In genomic region chr14:24207104-24207543, GRCh38 we compare ENCODE assay signal across 26 cellular contexts. TPM values are rescaled to one million over a fixed set of nuclear protein-coding genes. Genes with fewer than 3 reads are reported as not detected.
DNase-seq lines count a peak whose midpoint lies in the region; ATAC-seq, FAIRE-seq and TF ChIP-seq lines count a peak whose summit lies in the region.
"Had no signal": no experiment of that assay in that cellular context is flagged by ENCODE, and none has a peak within 500 bp of the region (broad histone marks: within the 10 kb centered on the region; RNA-seq: fewer than 3 reads in every experiment).

No MANE protein-coding gene starts in this region.

- H3K4me1 Mint-ChIP-seq in activated naive CD4-positive, alpha-beta T cell treated with anti-CD3 and anti-CD28 coated beads, Interleukin-2, amount 10 ng/mL, durations not matched to agents 7 days and 5 days: peaks cover 34% of the 10 kb centered on the region
- peaks cover 32 to 36% of the 10 kb centered on the region in 2 donors for H3K4me1 Mint-ChIP-seq in effector memory CD8-positive, alpha-beta T cell (ENCODE audit: low read depth in 2 of 2)
- H3K4me1 Mint-ChIP-seq in stimulated activated effector memory CD8-positive, alpha-beta T cell treated with anti-CD3 and anti-CD28 coated beads, Interleukin-12 subunit alpha, Interleukin-12 subunit beta, amount 100 ng/mL, for 72 hours: peaks cover 52% of the 10 kb centered on the region

- peaks cover 9% of the 10 kb centered on the region; the same call in 1 of the 2 replicates for H3K79me2 ChIP-seq in OCI-LY7 (ENCODE audit: insufficient read depth, low read depth, low read length)

- H3K4me1 ChIP-seq in OCI-LY7 (ENCODE audit: insufficient read depth, low read length, poor library complexity, severe bottlenecking) (peaks cover 7% of the 10 kb centered on the region), foreskin keratinocyte (no peaks in the 10 kb centered on the region)

- POLR2A ChIA-PET in OCI-LY7 (lab: Charles Lee): interaction anchor here (0.7 kb wide), 1 partner anchor 39 kb away, joined by 3 read pairs; no protein-coding TSS in a partner anchor

- H3K4me3 ChIP-seq in OCI-LY7 (ENCODE audit: low read depth, low read length, poor library complexity, severe bottlenecking): no peak overlapping the region
- H3K4me3 ChIP-seq: body of pancreas, heart right ventricle, thoracic aorta had no signal

- peaks cover 95% of the 10 kb centered on the region for H3K36me3 ChIP-seq in OCI-LY7 (ENCODE audit: insufficient read depth, low read length)

- no peaks in the 10 kb centered on the region for H4K20me1 ChIP-seq in OCI-LY7 (ENCODE audit: insufficient read depth, low read length)

- peaks cover 11% of the 10 kb centered on the region for H3K9me3 Mint-ChIP-seq in activated naive CD4-positive, alpha-beta T cell treated with anti-CD3 and anti-CD28 coated beads, Interleukin-2, amount 10 ng/mL, durations not matched to agents 7 days and 5 days
- H3K9me3 Mint-ChIP-seq in effector memory CD8-positive, alpha-beta T cell: peaks cover 2 to 5% of the 10 kb centered on the region in 2 donors
- peaks cover 5% of the 10 kb centered on the region for H3K9me3 Mint-ChIP-seq in stimulated activated effector memory CD8-positive, alpha-beta T cell treated with anti-CD3 and anti-CD28 coated beads, Interleukin-12 subunit alpha, Interleukin-12 subunit beta, amount 100 ng/mL, for 72 hours

- ATAC-seq in effector memory CD8-positive, alpha-beta T cell (replicated peaks): peak; percentile 91
- ATAC-seq in stimulated activated effector memory CD8-positive, alpha-beta T cell treated with anti-CD3 and anti-CD28 coated beads, Interleukin-12 subunit alpha, Interleukin-12 subunit beta, amount 100 ng/mL, for 72 hours: peak; percentile 58
- ATAC-seq in foreskin keratinocyte: no peak
- ATAC-seq: body of pancreas, HCT116, WTC11 had no signal

- no peak for FAIRE-seq in RCC 7860 (lab: Jason Lieb, UNC)
- FAIRE-seq: small intestine had no signal

- H3K36me3 Mint-ChIP-seq in activated naive CD4-positive, alpha-beta T cell treated with anti-CD3 and anti-CD28 coated beads, Interleukin-2, amount 10 ng/mL, durations not matched to agents 7 days and 5 days: peaks cover 83% of the 10 kb centered on the region
- H3K36me3 Mint-ChIP-seq in effector memory CD8-positive, alpha-beta T cell (ENCODE audit: insufficient read depth): peaks cover 62% of the 10 kb centered on the region
- H3K36me3 Mint-ChIP-seq in stimulated activated effector memory CD8-positive, alpha-beta T cell treated with anti-CD3 and anti-CD28 coated beads, Interleukin-12 subunit alpha, Interleukin-12 subunit beta, amount 100 ng/mL, for 72 hours: peaks cover 100% of the 10 kb centered on the region

- TF ChIP-seq CTCF in OCI-LY7 (conservative IDR thresholded peaks at IDR 0.05; ENCODE audit: low read length): no peak
- TF ChIP-seq CTCF in foreskin keratinocyte (conservative IDR thresholded peaks at IDR 0.05): no peak

- CTCF ChIA-PET in activated naive CD4-positive, alpha-beta T cell treated with anti-CD3 and anti-CD28 coated beads, Interleukin-2, amount 10 ng/mL, durations not matched to agents 7 days and 5 days (lab: Charles Lee): interaction anchor here (1.1 to 1.3 kb wide), 3 partner anchors 8 to 101 kb away, joined by 3 read pairs; partner anchors contain the start of genes CIDEB and MDP1
- CTCF ChIA-PET in OCI-LY7 (lab: Charles Lee; ENCODE audit: unreplicated experiment): no interaction called here

- DNase-seq in activated naive CD4-positive, alpha-beta T cell treated with anti-CD3 and anti-CD28 coated beads, Interleukin-2, amount 10 ng/mL, durations not matched to agents 7 days and 5 days: no peak
- DNase-seq in activated naive CD4-positive, alpha-beta T cell treated with anti-CD3 and anti-CD28 coated beads, Interleukin-2, amount 50 U/mL, for 16 hours: no peak
- DNase-seq in OCI-LY7 (ENCODE audit: low spot score) (peak; percentile 24), midbrain (lab: John Stamatoyannopoulos, UW) (no peak), RCC 7860 (ENCODE audit: low spot score) (no peak), foreskin keratinocyte (no peak)
- DNase-seq in effector memory CD8-positive, alpha-beta T cell: peak in 2 of 3 experiments; percentile 20 to 23
- no peak for DNase-seq in stimulated activated effector memory CD8-positive, alpha-beta T cell treated with anti-CD3 and anti-CD28 coated beads, Interleukin-12 subunit alpha, Interleukin-12 subunit beta, amount 100 ng/mL, for 72 hours (ENCODE audit: low spot score in 2 of 2)
- DNase-seq: ACHN; activated T-cell treated with anti-CD3 and anti-CD28 coated beads, Interleukin-2, amount 50 U/mL, for 48 hours; C1 segment of cervical spinal cord; effector CD4-positive, alpha-beta T cell; erythroblast; heart right ventricle; IMR-90; NCI-H2081; NCI-H226; NCI-H774; occipital lobe; small intestine; stimulated activated naive CD4-positive, alpha-beta T cell had no signal

- no peak overlapping the region for H2AFZ ChIP-seq in OCI-LY7 (ENCODE audit: low read length)

- no peaks in the 10 kb centered on the region for H3K27me3 Mint-ChIP-seq in activated naive CD4-positive, alpha-beta T cell treated with anti-CD3 and anti-CD28 coated beads, Interleukin-2, amount 10 ng/mL, durations not matched to agents 7 days and 5 days
- no peaks in the 10 kb centered on the region for H3K27me3 Mint-ChIP-seq in effector memory CD8-positive, alpha-beta T cell

- no peak overlapping the region for H3K4me3 Mint-ChIP-seq in activated naive CD4-positive, alpha-beta T cell treated with anti-CD3 and anti-CD28 coated beads, Interleukin-2, amount 10 ng/mL, durations not matched to agents 7 days and 5 days
- peak overlapping the region; percentile 22 to 46 for H3K4me3 Mint-ChIP-seq in effector memory CD8-positive, alpha-beta T cell
- no peak overlapping the region for H3K4me3 Mint-ChIP-seq in stimulated activated effector memory CD8-positive, alpha-beta T cell treated with anti-CD3 and anti-CD28 coated beads, Interleukin-12 subunit alpha, Interleukin-12 subunit beta, amount 100 ng/mL, for 72 hours
- H3K4me3 Mint-ChIP-seq: WTC11 had no signal

- H3K4me2 ChIP-seq in OCI-LY7 (ENCODE audit: low read length): no peak overlapping the region

- peaks cover 4% of the 10 kb centered on the region; the same call in 1 of the 2 replicates for H3K9me3 ChIP-seq in OCI-LY7 (ENCODE audit: low read length)
- H3K9me3 ChIP-seq: body of pancreas, heart right ventricle, thoracic aorta had no signal

- intact Hi-C loops in OCI-LY7 (cut with micrococcal nuclease; ENCODE audit: unreplicated experiment): no loop called here

- H3K27ac Mint-ChIP-seq in activated naive CD4-positive, alpha-beta T cell treated with anti-CD3 and anti-CD28 coated beads, Interleukin-2, amount 10 ng/mL, durations not matched to agents 7 days and 5 days: peak overlapping the region; percentile 58
- H3K27ac Mint-ChIP-seq in effector memory CD8-positive, alpha-beta T cell: peak overlapping the region; percentile 93 to 95
- peak overlapping the region; percentile 69 for H3K27ac Mint-ChIP-seq in stimulated activated effector memory CD8-positive, alpha-beta T cell treated with anti-CD3 and anti-CD28 coated beads, Interleukin-12 subunit alpha, Interleukin-12 subunit beta, amount 100 ng/mL, for 72 hours
- H3K27ac Mint-ChIP-seq: WTC11 had no signal

- no peaks in the 10 kb centered on the region for H3K27me3 ChIP-seq in foreskin keratinocyte
- H3K27me3 ChIP-seq: body of pancreas, heart right ventricle had no signal

- H3K27ac ChIP-seq in OCI-LY7 (ENCODE audit: low read depth, low read length, poor library complexity, severe bottlenecking): no peak overlapping the region
- no peak overlapping the region for H3K27ac ChIP-seq in foreskin keratinocyte
- H3K27ac ChIP-seq: body of pancreas, heart right ventricle, thoracic aorta had no signal

- no peaks in the 10 kb centered on the region for H3K9me2 ChIP-seq in OCI-LY7 (ENCODE audit: insufficient read depth, low read length)

- BruUV-seq in OCI-LY7 (replicated peaks; lab: Mats Ljungman, UMichigan): no TSS peak

RNA-seq across cellular contexts. Expression of gene TSSK4, which starts 1.6 kb away (rescaled TPM):
- total RNA-seq in OCI-LY7 (2014; rRNA removed; shearing (Covaris generic)): not detected in 2 replicates
- total RNA-seq in OCI-LY7 (2022) (1.1 and 1.5 TPM in 2 replicates), foreskin keratinocyte (not detected in 2 replicates)
- not detected in 2 replicates for polyA plus RNA-seq in foreskin keratinocyte
- total RNA-seq: IMR-90, M059J, occipital lobe, thoracic aorta had no signal
- polyA plus RNA-seq: IMR-90 had no signal

RNA-seq across cellular contexts. Expression of gene CHMP4A, which starts 6.2 kb away (rescaled TPM):
- 48.5 and 65.7 TPM in 2 replicates for total RNA-seq in OCI-LY7 (2014; rRNA removed; shearing (Covaris generic))
- total RNA-seq in OCI-LY7 (2022) (67.6 and 72.9 TPM in 2 replicates), foreskin keratinocyte (43.7 and 51.5 TPM in 2 replicates)
- 92.5 and 94.6 TPM in 2 replicates for polyA plus RNA-seq in foreskin keratinocyte

RNA-seq across cellular contexts. Expression of gene MDP1, which starts 8.7 kb away (rescaled TPM):
- total RNA-seq in OCI-LY7 (2014; rRNA removed; shearing (Covaris generic)): 21.5 and 23.2 TPM in 2 replicates
- 26.6 and 30.9 TPM in 2 replicates for total RNA-seq in OCI-LY7 (2022)
- 7.8 and 11.0 TPM in 2 replicates for total RNA-seq in foreskin keratinocyte
- 11.6 and 14.1 TPM in 2 replicates for polyA plus RNA-seq in foreskin keratinocyte

RNA-seq across cellular contexts. Expression of gene TM9SF1, which starts 11.9 kb away (rescaled TPM):
- total RNA-seq in OCI-LY7 (2014; rRNA removed; shearing (Covaris generic)): 23.4 and 31.3 TPM in 2 replicates
- total RNA-seq in OCI-LY7 (2022) (23.1 and 27.8 TPM in 2 replicates), foreskin keratinocyte (53.0 and 54.6 TPM in 2 replicates)
- polyA plus RNA-seq in foreskin keratinocyte: 41.8 and 42.5 TPM in 2 replicates

RNA-seq across cellular contexts. Expression of gene IPO4, which starts 18.5 kb away (rescaled TPM):
- 48.4 and 59.2 TPM in 2 replicates for total RNA-seq in OCI-LY7 (2014; rRNA removed; shearing (Covaris generic))
- total RNA-seq in OCI-LY7 (2022): 49.3 and 53.1 TPM in 2 replicates
- total RNA-seq in foreskin keratinocyte: 57.9 and 80.4 TPM in 2 replicates
- polyA plus RNA-seq in foreskin keratinocyte: 39.8 and 47.4 TPM in 2 replicates

Comparison
In these comparisons a context has a peak if more than half of its experiments do, and no peak if none do; other contexts are left out.
1. DNase-seq: peak in OCI-LY7 (single experiment) and effector memory CD8-positive, alpha-beta T cell (2 of 3); none in activated naive CD4-positive, alpha-beta T cell treated with anti-CD3 and anti-CD28 coated beads, Interleukin-2, amount 10 ng/mL, durations not matched to agents 7 days and 5 days (single experiment), activated naive CD4-positive, alpha-beta T cell treated with anti-CD3 and anti-CD28 coated beads, Interleukin-2, amount 50 U/mL, for 16 hours (single experiment), stimulated activated effector memory CD8-positive, alpha-beta T cell treated with anti-CD3 and anti-CD28 coated beads, Interleukin-12 subunit alpha, Interleukin-12 subunit beta, amount 100 ng/mL, for 72 hours (0 of 2), midbrain (single experiment), RCC 7860 (single experiment) and foreskin keratinocyte (0 of 2).
2. H3K4me3 Mint-ChIP-seq: peak in effector memory CD8-positive, alpha-beta T cell (2 of 2); none in activated naive CD4-positive, alpha-beta T cell treated with anti-CD3 and anti-CD28 coated beads, Interleukin-2, amount 10 ng/mL, durations not matched to agents 7 days and 5 days (single experiment) and stimulated activated effector memory CD8-positive, alpha-beta T cell treated with anti-CD3 and anti-CD28 coated beads, Interleukin-12 subunit alpha, Interleukin-12 subunit beta, amount 100 ng/mL, for 72 hours (single experiment).
3. Peak in every context shown above with its lines, with median percentiles within 50 percentile points of each other: H3K27ac Mint-ChIP-seq.